In the genomic region with DNA sequence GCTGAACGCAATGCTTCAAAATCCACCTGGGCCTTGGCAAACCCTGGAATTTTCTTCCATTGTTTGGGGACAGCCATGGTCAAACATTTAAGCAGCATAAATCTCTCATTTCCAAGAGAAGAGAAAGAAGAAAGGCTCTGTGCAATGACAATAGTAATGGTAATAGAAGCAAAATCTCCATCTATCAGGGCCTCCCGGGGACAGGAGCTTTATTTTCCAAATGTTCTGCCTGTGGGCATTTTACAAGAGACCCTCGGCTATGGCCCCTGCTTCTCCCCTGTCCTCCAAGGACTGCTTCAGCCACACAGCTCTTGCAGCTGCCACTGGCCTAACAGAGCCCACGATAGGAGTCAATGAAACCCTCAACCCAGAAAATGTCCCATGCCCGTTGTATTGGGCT, we compare ENCODE assay signal across 14 cellular contexts. TPM values are rescaled to one million over a fixed set of nuclear protein-coding genes. Genes with fewer than 3 reads are reported as not detected.
DNase-seq lines count a peak whose midpoint lies in the region; ATAC-seq and TF ChIP-seq lines count a peak whose summit lies in the region.
"Had no signal": no experiment of that assay in that cellular context is flagged by ENCODE, and none has a peak within 500 bp of the region (broad histone marks: within the 10 kb centered on the region; RNA-seq: fewer than 3 reads in every experiment).

No MANE protein-coding gene starts in this region.

- ATAC-seq in WTC11 (peak; percentile 64), GM18870 (IDR thresholded peaks at IDR 0.05; ENCODE audit: unreplicated experiment) (no peak)
- ATAC-seq in activated CD8-positive, alpha-beta memory T cell treated with anti-CD3 and anti-CD28 coated beads, Interleukin-2, amount 10 ng/mL, durations not matched to agents 7 days and 5 days: no peak

- CTCF ChIA-PET in WTC11 (lab: Charles Lee): interaction anchor here (1.1 to 3.3 kb wide), 7 partner anchors 26 to 149 kb away, joined by 3 to 21 read pairs (median 4); no protein-coding TSS in a partner anchor
- CTCF ChIA-PET in activated CD8-positive, alpha-beta memory T cell treated with anti-CD3 and anti-CD28 coated beads, Interleukin-2, amount 10 ng/mL, durations not matched to agents 7 days and 5 days (lab: Charles Lee): interaction anchor here (1.0 kb wide), 2 partner anchors 103 to 295 kb away, joined by 3 read pairs; no protein-coding TSS in a partner anchor

- H3K27ac Mint-ChIP-seq in activated naive CD4-positive, alpha-beta T cell treated with anti-CD3 and anti-CD28 coated beads, Interleukin-2, amount 50 U/mL, for 24 hours: peak overlapping the region; percentile 9
- H3K27ac Mint-ChIP-seq in WTC11: peak overlapping the region; percentile 95
- H3K27ac Mint-ChIP-seq in activated CD8-positive, alpha-beta memory T cell treated with anti-CD3 and anti-CD28 coated beads, Interleukin-2, amount 10 ng/mL, durations not matched to agents 7 days and 5 days: no peak overlapping the region
- H3K27ac Mint-ChIP-seq: CD4-positive, CD25-positive, alpha-beta regulatory T cell had no signal

- no peaks in the 10 kb centered on the region for H3K27me3 Mint-ChIP-seq in activated naive CD4-positive, alpha-beta T cell treated with anti-CD3 and anti-CD28 coated beads, Interleukin-2, amount 50 U/mL, for 24 hours
- no peaks in the 10 kb centered on the region; the same call in 1 of the 2 replicates for H3K27me3 Mint-ChIP-seq in WTC11 (ENCODE audit: low read depth)
- peaks cover 3% of the 10 kb centered on the region for H3K27me3 Mint-ChIP-seq in activated CD8-positive, alpha-beta memory T cell treated with anti-CD3 and anti-CD28 coated beads, Interleukin-2, amount 10 ng/mL, durations not matched to agents 7 days and 5 days

- no peaks in the 10 kb centered on the region for H3K9me3 ChIP-seq in iPS-15b (ENCODE audit: control insufficient read depth, insufficient read depth, low read length)
- H3K9me3 ChIP-seq: BLaER1 had no signal

- H3K36me3 Mint-ChIP-seq in activated naive CD4-positive, alpha-beta T cell treated with anti-CD3 and anti-CD28 coated beads, Interleukin-2, amount 50 U/mL, for 24 hours: no peaks in the 10 kb centered on the region
- H3K36me3 Mint-ChIP-seq in WTC11: peaks cover 3% of the 10 kb centered on the region; the same call in 1 of the 2 replicates
- no peaks in the 10 kb centered on the region for H3K36me3 Mint-ChIP-seq in activated CD8-positive, alpha-beta memory T cell treated with anti-CD3 and anti-CD28 coated beads, Interleukin-2, amount 10 ng/mL, durations not matched to agents 7 days and 5 days
- H3K36me3 Mint-ChIP-seq: CD4-positive, CD25-positive, alpha-beta regulatory T cell had no signal

- no peak for TF ChIP-seq CTCF in WTC11 (IDR thresholded peaks at IDR 0.05)

- H3K9ac ChIP-seq in iPS-15b (ENCODE audit: low read depth, low read length): no peak overlapping the region
- H3K9ac ChIP-seq: BLaER1 had no signal

- no peak for DNase-seq in activated naive CD4-positive, alpha-beta T cell (lab: John Stamatoyannopoulos, UW)
- DNase-seq in WTC11 (ENCODE audit: low spot score) (no peak), T-helper 9 cell (no peak)
- no peak for DNase-seq in activated CD8-positive, alpha-beta memory T cell treated with anti-CD3 and anti-CD28 coated beads, Interleukin-2, amount 10 ng/mL, durations not matched to agents 7 days and 5 days
- DNase-seq: 8988T; AML-193; CD4-positive, CD25-positive, alpha-beta regulatory T cell; DMS 273 treated with DMSO at 0.1 percent for 48 hours had no signal

- no peak overlapping the region for H3K4me3 Mint-ChIP-seq in activated naive CD4-positive, alpha-beta T cell treated with anti-CD3 and anti-CD28 coated beads, Interleukin-2, amount 50 U/mL, for 24 hours
- no peak overlapping the region; the same call in 1 of the 2 replicates for H3K4me3 Mint-ChIP-seq in WTC11
- H3K4me3 Mint-ChIP-seq in activated CD8-positive, alpha-beta memory T cell treated with anti-CD3 and anti-CD28 coated beads, Interleukin-2, amount 10 ng/mL, durations not matched to agents 7 days and 5 days: no peak overlapping the region
- H3K4me3 Mint-ChIP-seq: CD4-positive, CD25-positive, alpha-beta regulatory T cell had no signal

- no peaks in the 10 kb centered on the region for H3K9me3 Mint-ChIP-seq in activated naive CD4-positive, alpha-beta T cell treated with anti-CD3 and anti-CD28 coated beads, Interleukin-2, amount 50 U/mL, for 24 hours
- peaks cover 6% of the 10 kb centered on the region for H3K9me3 Mint-ChIP-seq in WTC11
- H3K9me3 Mint-ChIP-seq in activated CD8-positive, alpha-beta memory T cell treated with anti-CD3 and anti-CD28 coated beads, Interleukin-2, amount 10 ng/mL, durations not matched to agents 7 days and 5 days (ENCODE audit: low read depth): no peaks in the 10 kb centered on the region

- H3K36me3 ChIP-seq in iPS-15b (ENCODE audit: control insufficient read depth, insufficient read depth, low read length): no peaks in the 10 kb centered on the region
- H3K36me3 ChIP-seq: BLaER1 had no signal

- H3K27me3 ChIP-seq in iPS-15b (ENCODE audit: control insufficient read depth, insufficient read depth, low read length): no peaks in the 10 kb centered on the region
- H3K27me3 ChIP-seq: BLaER1 had no signal

- H3K4me3 ChIP-seq in iPS-15b (ENCODE audit: low read depth, low read length): peak overlapping the region; percentile 7
- H3K4me3 ChIP-seq: BLaER1 had no signal

- H3K4me1 Mint-ChIP-seq in activated naive CD4-positive, alpha-beta T cell treated with anti-CD3 and anti-CD28 coated beads, Interleukin-2, amount 50 U/mL, for 24 hours: no peaks in the 10 kb centered on the region
- peaks cover 57% of the 10 kb centered on the region for H3K4me1 Mint-ChIP-seq in WTC11
- H3K4me1 Mint-ChIP-seq in activated CD8-positive, alpha-beta memory T cell treated with anti-CD3 and anti-CD28 coated beads, Interleukin-2, amount 10 ng/mL, durations not matched to agents 7 days and 5 days: peaks cover 11% of the 10 kb centered on the region
- H3K4me1 Mint-ChIP-seq: CD4-positive, CD25-positive, alpha-beta regulatory T cell had no signal

- POLR2A ChIA-PET in WTC11 (lab: Charles Lee): interaction anchor here (1.5 kb wide), 1 partner anchor 13 kb away, joined by 4 read pairs; no protein-coding TSS in a partner anchor

- H3K4me1 ChIP-seq in iPS-15b (ENCODE audit: control insufficient read depth, insufficient read depth, low read length): peaks cover 37% of the 10 kb centered on the region
- H3K4me1 ChIP-seq: BLaER1 had no signal

TF ChIP-seq in WTC11, 78 proteins besides CTCF, POLR2A, EP300 and RAD21:
- TF ChIP-seq STAT6 (CRISPR knock-in tag; conservative IDR thresholded peaks at IDR 0.05; ENCODE audit: low read depth): no peak
- peak; percentile 68 for TF ChIP-seq PRDM15 (CRISPR knock-in tag; IDR thresholded peaks at IDR 0.05)
- TF ChIP-seq NR3C1 (CRISPR knock-in tag; conservative IDR thresholded peaks at IDR 0.05; ENCODE audit: low read depth): no peak

RNA-seq across cellular contexts. Expression of gene FAM240A, which starts 12.7 kb away (rescaled TPM):
- 0.09 to 0.14 TPM (median 0.13 TPM) in 3 replicates for total RNA-seq in WTC11 (2021)
- total RNA-seq in activated CD8-positive, alpha-beta memory T cell treated with anti-CD3 and anti-CD28 coated beads, Interleukin-2, amount 10 ng/mL, durations not matched to agents 7 days and 5 days: not detected
- total RNA-seq: CD4-positive, CD25-positive, alpha-beta regulatory T cell; Daoy; HT-29 had no signal

RNA-seq across cellular contexts. Expression of gene LRRC2, which starts 33.5 kb away (rescaled TPM):
- total RNA-seq in WTC11 (2021): 4.0 to 4.9 TPM (median 4.9 TPM) in 3 replicates
- total RNA-seq in activated CD8-positive, alpha-beta memory T cell treated with anti-CD3 and anti-CD28 coated beads, Interleukin-2, amount 10 ng/mL, durations not matched to agents 7 days and 5 days: under 1 TPM in 1 of 2 experiments, not detected in 1; 0.07 TPM
